ENCODE assay signal across 16 cellular contexts in genomic region chr6:506508-506907, GRCh38.
DNase-seq lines count a peak whose midpoint lies in the region; ATAC-seq and TF ChIP-seq lines count a peak whose summit lies in the region.
"Had no signal": no experiment of that assay in that cellular context is flagged by ENCODE, and none has a peak within 500 bp of the region (broad histone marks: within the 10 kb centered on the region; RNA-seq: fewer than 3 reads in every experiment).

No MANE protein-coding gene starts in this region.

- in situ Hi-C loops in KBM-7 (cut with MboI; ENCODE audit: low pct_unique_long_range_greater_than_20kb, low sequenced_read_pairs) = no loop called here
- in situ Hi-C loops in brain microvascular endothelial cell (cut with HindIII; ENCODE audit: low pct_ligation_motif_present, low sequenced_read_pairs) = no loop called here

- H3K4me3 Mint-ChIP-seq in activated CD8-positive, alpha-beta memory T cell treated with anti-CD3 and anti-CD28 coated beads, Interleukin-2, amount 10 ng/mL, durations not matched to agents 7 days and 5 days = no peak overlapping the region
- peak overlapping the region; percentile 30 for H3K4me3 Mint-ChIP-seq in activated CD4-positive, alpha-beta memory T cell treated with anti-CD3 and anti-CD28 coated beads for 36 hours
- H3K4me3 Mint-ChIP-seq in memory B cell = no peak overlapping the region
- H3K4me3 Mint-ChIP-seq: effector memory CD8-positive, alpha-beta T cell; type B pancreatic cell had no signal

- CTCF ChIA-PET in activated CD8-positive, alpha-beta memory T cell treated with anti-CD3 and anti-CD28 coated beads, Interleukin-2, amount 10 ng/mL, durations not matched to agents 7 days and 5 days (lab: Charles Lee) = no interaction called here
- CTCF ChIA-PET in activated CD4-positive, alpha-beta memory T cell treated with anti-CD3 and anti-CD28 coated beads for 36 hours (lab: Charles Lee) = no interaction called here

- peak overlapping the region; percentile 78 for H3K27ac Mint-ChIP-seq in activated CD8-positive, alpha-beta memory T cell treated with anti-CD3 and anti-CD28 coated beads, Interleukin-2, amount 10 ng/mL, durations not matched to agents 7 days and 5 days
- H3K27ac Mint-ChIP-seq in activated CD4-positive, alpha-beta memory T cell treated with anti-CD3 and anti-CD28 coated beads for 36 hours = peak overlapping the region; percentile 100
- H3K27ac Mint-ChIP-seq in memory B cell = peak overlapping the region; percentile 31
- H3K27ac Mint-ChIP-seq: type B pancreatic cell had no signal

- no peak for TF ChIP-seq CTCF in brain microvascular endothelial cell (IDR thresholded peaks at IDR 0.05; ENCODE audit: low read depth, low read length, missing control alignments)

- H3K9me3 Mint-ChIP-seq in activated CD8-positive, alpha-beta memory T cell treated with anti-CD3 and anti-CD28 coated beads, Interleukin-2, amount 10 ng/mL, durations not matched to agents 7 days and 5 days (ENCODE audit: low read depth) = no peaks in the 10 kb centered on the region
- no peaks in the 10 kb centered on the region for H3K9me3 Mint-ChIP-seq in activated CD4-positive, alpha-beta memory T cell treated with anti-CD3 and anti-CD28 coated beads for 36 hours
- H3K9me3 Mint-ChIP-seq in memory B cell = no peaks in the 10 kb centered on the region
- H3K9me3 Mint-ChIP-seq: effector memory CD8-positive, alpha-beta T cell; type B pancreatic cell had no signal

- H3K4me3 ChIP-seq in brain microvascular endothelial cell (ENCODE audit: low read depth, low read length) = no peak overlapping the region
- H3K4me3 ChIP-seq: gastrocnemius medialis, mucosa of descending colon, prostate gland had no signal

- no peak for DNase-seq in activated CD8-positive, alpha-beta memory T cell treated with anti-CD3 and anti-CD28 coated beads, Interleukin-2, amount 10 ng/mL, durations not matched to agents 7 days and 5 days
- DNase-seq in activated CD8-positive, alpha-beta memory T cell treated with anti-CD3 and anti-CD28 coated beads, Interleukin-2, amount 50 U/mL, for 48 hours = no peak
- DNase-seq in activated CD4-positive, alpha-beta memory T cell treated with anti-CD3 and anti-CD28 coated beads for 36 hours = peak; percentile 76
- DNase-seq in memory B cell (ENCODE audit: low spot score in 2 of 2) (no peak), KBM-7 (no peak), brain microvascular endothelial cell (no peak), OCI-M2 (lab: John Stamatoyannopoulos, UW; ENCODE audit: unreplicated experiment) (no peak)
- peak; percentile 65 for DNase-seq in stimulated activated naive CD4-positive, alpha-beta T cell treated with Interleukin-2 at 50 U/mL for 16 hours (lab: John Stamatoyannopoulos, UW)
- DNase-seq: ACHN; activated CD4-positive, CD25-positive, alpha-beta regulatory T cell treated with anti-CD3 and anti-CD28 coated beads, Interleukin-2, amount 50 U/mL, for 72 hours; effector memory CD8-positive, alpha-beta T cell; gastrocnemius medialis; mucosa of descending colon; SK-N-SH had no signal

- intact Hi-C loops in activated CD4-positive, alpha-beta memory T cell treated with anti-CD3 and anti-CD28 coated beads for 36 hours (cut with micrococcal nuclease) = loop anchor here (1.0 to 5.0 kb wide), 6 partner anchors 8 to 281 kb away; partner anchors contain the start of gene DUSP22

- ATAC-seq in activated CD8-positive, alpha-beta memory T cell treated with anti-CD3 and anti-CD28 coated beads, Interleukin-2, amount 10 ng/mL, durations not matched to agents 7 days and 5 days = peak; percentile 7
- ATAC-seq in memory B cell (ENCODE audit: low read depth) = no peak
- ATAC-seq: effector memory CD8-positive, alpha-beta T cell; gastrocnemius medialis; mucosa of descending colon had no signal

- H3K4me1 Mint-ChIP-seq in activated CD8-positive, alpha-beta memory T cell treated with anti-CD3 and anti-CD28 coated beads, Interleukin-2, amount 10 ng/mL, durations not matched to agents 7 days and 5 days = peaks cover 78% of the 10 kb centered on the region
- peaks cover 95% of the 10 kb centered on the region for H3K4me1 Mint-ChIP-seq in activated CD4-positive, alpha-beta memory T cell treated with anti-CD3 and anti-CD28 coated beads for 36 hours (ENCODE audit: low read depth)
- peaks cover 31% of the 10 kb centered on the region for H3K4me1 Mint-ChIP-seq in memory B cell

- no peaks in the 10 kb centered on the region for H3K27me3 Mint-ChIP-seq in activated CD8-positive, alpha-beta memory T cell treated with anti-CD3 and anti-CD28 coated beads, Interleukin-2, amount 10 ng/mL, durations not matched to agents 7 days and 5 days
- no peaks in the 10 kb centered on the region for H3K27me3 Mint-ChIP-seq in activated CD4-positive, alpha-beta memory T cell treated with anti-CD3 and anti-CD28 coated beads for 36 hours
- no peaks in the 10 kb centered on the region for H3K27me3 Mint-ChIP-seq in memory B cell
- H3K27me3 Mint-ChIP-seq: effector memory CD8-positive, alpha-beta T cell; type B pancreatic cell had no signal

- peaks cover 2% of the 10 kb centered on the region for H3K36me3 ChIP-seq in brain microvascular endothelial cell (replicated peaks)
- H3K36me3 ChIP-seq: gastrocnemius medialis, prostate gland had no signal

- no peaks in the 10 kb centered on the region for H3K27me3 ChIP-seq in brain microvascular endothelial cell (replicated peaks)
- H3K27me3 ChIP-seq: gastrocnemius medialis had no signal

- peaks cover 10% of the 10 kb centered on the region for H3K36me3 Mint-ChIP-seq in activated CD8-positive, alpha-beta memory T cell treated with anti-CD3 and anti-CD28 coated beads, Interleukin-2, amount 10 ng/mL, durations not matched to agents 7 days and 5 days
- H3K36me3 Mint-ChIP-seq in activated CD4-positive, alpha-beta memory T cell treated with anti-CD3 and anti-CD28 coated beads for 36 hours = peaks cover 24% of the 10 kb centered on the region
- H3K36me3 Mint-ChIP-seq in memory B cell = peaks cover 9% of the 10 kb centered on the region

- POLR2A ChIA-PET in activated CD4-positive, alpha-beta memory T cell treated with anti-CD3 and anti-CD28 coated beads for 36 hours (lab: Charles Lee) = no interaction called here

- no peak overlapping the region for H3K27ac ChIP-seq in brain microvascular endothelial cell
- H3K27ac ChIP-seq: gastrocnemius medialis, prostate gland had no signal

Comparison
In these comparisons a context has a peak if more than half of its experiments do, and no peak if none do; other contexts are left out.
1. DNase-seq: peak in activated CD4-positive, alpha-beta memory T cell treated with anti-CD3 and anti-CD28 coated beads for 36 hours (single experiment) and stimulated activated naive CD4-positive, alpha-beta T cell treated with Interleukin-2 at 50 U/mL for 16 hours (single experiment); none in activated CD8-positive, alpha-beta memory T cell treated with anti-CD3 and anti-CD28 coated beads, Interleukin-2, amount 10 ng/mL, durations not matched to agents 7 days and 5 days (single experiment), activated CD8-positive, alpha-beta memory T cell treated with anti-CD3 and anti-CD28 coated beads, Interleukin-2, amount 50 U/mL, for 48 hours (single experiment), memory B cell (0 of 2), KBM-7 (single experiment), brain microvascular endothelial cell (single experiment) and OCI-M2 (single experiment).
2. H3K27ac Mint-ChIP-seq: peak in every context shown above with its lines; median percentile 100 in activated CD4-positive, alpha-beta memory T cell treated with anti-CD3 and anti-CD28 coated beads for 36 hours; 78 in activated CD8-positive, alpha-beta memory T cell treated with anti-CD3 and anti-CD28 coated beads, Interleukin-2, amount 10 ng/mL, durations not matched to agents 7 days and 5 days; 31 in memory B cell.